Comparison of ENCODE assay signal across 16 cellular contexts in genomic region chr6:66986940-66987339, GRCh38.
DNase-seq lines count a peak whose midpoint lies in the region; ATAC-seq lines count a peak whose summit lies in the region.
"Had no signal": no experiment of that assay in that cellular context is flagged by ENCODE, and none has a peak within 500 bp of the region (broad histone marks: within the 10 kb centered on the region; RNA-seq: fewer than 3 reads in every experiment).

No MANE protein-coding gene starts in this region.

- ATAC-seq in GM21619 (IDR thresholded peaks at IDR 0.05; ENCODE audit: unreplicated experiment), result no peak
- ATAC-seq: GM23338 had no signal

- no peak overlapping the region for H3K27ac ChIP-seq in substantia nigra (ENCODE audit: low read depth, low read length, poor library complexity, severe bottlenecking)
- H3K27ac ChIP-seq: C4-2B had no signal

- DNase-seq in SIG-M5 treated with dmso at 0.1 percent for 504 hours (lab: John Stamatoyannopoulos, UW; ENCODE audit: unreplicated experiment), result peak; percentile 6
- DNase-seq in SIG-M5 (lab: John Stamatoyannopoulos, UW), result no peak
- DNase-seq in LoVo (ENCODE audit: low spot score), result peak; percentile 47
- DNase-seq in foreskin melanocyte, result peak; percentile 41
- DNase-seq in SW 1271 (lab: John Stamatoyannopoulos, UW), result no peak
- no peak for DNase-seq in substantia nigra (lab: John Stamatoyannopoulos, UW)
- DNase-seq: AML-193; CD8-positive, alpha-beta memory T cell; KG1; NCI-H187; NCI-H2107; NCI-H748 treated with DMSO at 0.1 percent for 48 hours; T-helper 2 cell had no signal

Comparison
In these comparisons a context has a peak if more than half of its experiments do, and no peak if none do; other contexts are left out.
1. DNase-seq: peak in SIG-M5 treated with dmso at 0.1 percent for 504 hours (single experiment), LoVo (single experiment) and foreskin melanocyte (single experiment); none in SIG-M5 (single experiment), SW 1271 (0 of 2) and substantia nigra (0 of 49).